ENCODE assay signal across 21 cellular contexts in the genomic region with DNA sequence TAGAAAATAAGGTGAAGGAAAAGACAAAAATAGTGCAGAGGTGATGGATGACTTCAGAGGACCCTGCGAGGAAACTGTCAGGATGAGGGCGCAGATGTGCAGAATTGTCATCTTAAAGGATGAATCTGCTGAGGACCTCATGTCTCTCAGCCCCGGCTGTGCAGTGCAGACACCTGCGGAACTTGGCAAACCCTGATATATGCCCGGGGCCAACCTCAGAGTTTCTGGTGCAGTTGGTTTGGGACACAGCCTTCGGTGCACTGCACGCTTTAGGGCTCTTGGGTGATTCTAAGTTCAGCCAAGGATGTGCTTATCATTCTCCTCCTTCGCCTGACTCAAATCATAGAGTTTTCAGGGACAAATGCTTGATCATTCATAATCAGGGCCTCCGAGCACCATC.
DNase-seq lines count a peak whose midpoint lies in the region; TF ChIP-seq lines count a peak whose summit lies in the region.
"Had no signal": no experiment of that assay in that cellular context is flagged by ENCODE, and none has a peak within 500 bp of the region (broad histone marks: within the 10 kb centered on the region; RNA-seq: fewer than 3 reads in every experiment).

No MANE protein-coding gene starts in this region.

- peak overlapping the region; percentile 99 for H3K27ac ChIP-seq in Karpas-422 (ENCODE audit: low read length)
- H3K27ac ChIP-seq: SJSA1 had no signal

- peak overlapping the region; percentile 76 for H3K4me2 ChIP-seq in Karpas-422 (ENCODE audit: low read depth, low read length, poor library complexity, severe bottlenecking)

- H3K9me3 ChIP-seq in Karpas-422 (ENCODE audit: low read length) = peaks cover under 1% of the 10 kb centered on the region; the same call in 1 of the 2 replicates
- H3K9me3 ChIP-seq: HAP-1, MG63 had no signal

- TF ChIP-seq CTCF in type B pancreatic cell (conservative IDR thresholded peaks at IDR 0.05) = no peak

- no peaks in the 10 kb centered on the region for H3K9me3 Mint-ChIP-seq in type B pancreatic cell

- peaks cover 14% of the 10 kb centered on the region for H3K27me3 Mint-ChIP-seq in type B pancreatic cell

- no peaks in the 10 kb centered on the region for H3K4me1 Mint-ChIP-seq in type B pancreatic cell (ENCODE audit: unreplicated experiment)
- H3K4me1 Mint-ChIP-seq: CD4-positive, alpha-beta memory T cell had no signal

- H3K27ac Mint-ChIP-seq in type B pancreatic cell = no peak overlapping the region
- H3K27ac Mint-ChIP-seq: CD4-positive, alpha-beta memory T cell; HFFc6 had no signal

- no peaks in the 10 kb centered on the region for H3K36me3 Mint-ChIP-seq in type B pancreatic cell
- H3K36me3 Mint-ChIP-seq: CD4-positive, alpha-beta memory T cell had no signal

- H3K9ac ChIP-seq in Karpas-422 (ENCODE audit: low read length) = peak overlapping the region; percentile 73

- H3K4me3 Mint-ChIP-seq in type B pancreatic cell = no peak overlapping the region
- H3K4me3 Mint-ChIP-seq: CD4-positive, alpha-beta memory T cell; GM23338; HFFc6 had no signal

- H4K20me1 ChIP-seq in Karpas-422 (ENCODE audit: insufficient read depth, low read depth, low read length) = no peaks in the 10 kb centered on the region

- no peak for TF ChIP-seq POLR2A in erythroblast (IDR thresholded peaks at IDR 0.05; ENCODE audit: low read length)

- peak; percentile 17 for DNase-seq in activated effector memory CD4-positive, alpha-beta T cell treated with anti-CD3 and anti-CD28 coated beads, Interleukin-2, amount 50 U/mL, for 16 hours
- no peak for DNase-seq in activated effector memory CD4-positive, alpha-beta T cell treated with Interleukin-2 at 50 U/mL for 16 hours
- DNase-seq in Karpas-422 (peak; percentile 95), islet precursor cell (peak; percentile 22), type B pancreatic cell (ENCODE audit: extremely low spot score, unreplicated experiment) (peak; percentile 48), NCI-H526 treated with DMSO at 0.1 percent for 48 hours (lab: John Stamatoyannopoulos, UW) (no peak), erythroblast (lab: John Stamatoyannopoulos, UW) (no peak)
- DNase-seq: CD4-positive, alpha-beta memory T cell; COR-L47; DMS53; HFFc6; KBM-7; MG63; NCI-H1105 treated with DMSO at 0.1 percent for 48 hours; NCI-H2029; NCI-H345; NCI-H510A treated with DMSO at 0.1 percent for 48 hours; NCI-H748 treated with DMSO at 0.1 percent for 48 hours had no signal

- peak overlapping the region; percentile 52 for H3K4me3 ChIP-seq in Karpas-422 (ENCODE audit: low read length)
- H3K4me3 ChIP-seq: GM23338, HAP-1, MG63, SJSA1 had no signal

- no peaks in the 10 kb centered on the region; the same call in 1 of the 2 replicates for H3K36me3 ChIP-seq in Karpas-422 (ENCODE audit: insufficient read depth, low read length)
- H3K36me3 ChIP-seq: HAP-1, MG63, SJSA1 had no signal

- no peak overlapping the region for H2AFZ ChIP-seq in Karpas-422 (ENCODE audit: low read length)
- H2AFZ ChIP-seq: GM23338 had no signal

- peaks cover 2% of the 10 kb centered on the region; the same call in 1 of the 2 replicates for H3K27me3 ChIP-seq in Karpas-422 (ENCODE audit: low read length)
- H3K27me3 ChIP-seq: MG63, SJSA1 had no signal

- peaks cover 81% of the 10 kb centered on the region for H3K4me1 ChIP-seq in Karpas-422 (ENCODE audit: low read length)
- H3K4me1 ChIP-seq: HAP-1, SJSA1 had no signal

- H3K79me2 ChIP-seq in Karpas-422 (ENCODE audit: low read length) = no peaks in the 10 kb centered on the region

- no peaks in the 10 kb centered on the region for H3K9me2 ChIP-seq in Karpas-422 (replicated peaks; ENCODE audit: insufficient read depth, low read length)

Comparison
In these comparisons a context has a peak if more than half of its experiments do, and no peak if none do; other contexts are left out.
1. DNase-seq: peak in activated effector memory CD4-positive, alpha-beta T cell treated with anti-CD3 and anti-CD28 coated beads, Interleukin-2, amount 50 U/mL, for 16 hours (single experiment), Karpas-422 (single experiment), islet precursor cell (single experiment) and type B pancreatic cell (single experiment); none in activated effector memory CD4-positive, alpha-beta T cell treated with Interleukin-2 at 50 U/mL for 16 hours (single experiment), NCI-H526 treated with DMSO at 0.1 percent for 48 hours (single experiment) and erythroblast (0 of 2).